In genomic region chr13:105611424-105611823, GRCh38 we compare ENCODE assay signal across 15 cellular contexts.
DNase-seq lines count a peak whose midpoint lies in the region; ATAC-seq, FAIRE-seq and TF ChIP-seq lines count a peak whose summit lies in the region.
"Had no signal": no experiment of that assay in that cellular context is flagged by ENCODE, and none has a peak within 500 bp of the region (broad histone marks: within the 10 kb centered on the region; RNA-seq: fewer than 3 reads in every experiment).

No MANE protein-coding gene starts in this region.

- H3K4me1 ChIP-seq in A549 (peaks cover 11% of the 10 kb centered on the region; the same call in 2 of the 3 replicates), endothelial cell of umbilical vein (ENCODE audit: control insufficient read depth, extremely low read depth, insufficient read depth, low read length) (no peaks in the 10 kb centered on the region), mesenchymal stem cell (ENCODE audit: control insufficient read depth, insufficient read depth, low read depth, low read length) (peaks cover 2% of the 10 kb centered on the region), HepG2 (ENCODE audit: insufficient read depth, low read length) (no peaks in the 10 kb centered on the region)
- H3K4me1 ChIP-seq: spleen had no signal

- no peak overlapping the region for H2BK12ac ChIP-seq in mesenchymal stem cell (ENCODE audit: low read length in 2 of 2)

- no peak overlapping the region for H3K9ac ChIP-seq in endothelial cell of umbilical vein (replicated peaks; ENCODE audit: extremely low read depth, insufficient read depth, low read length)
- H3K9ac ChIP-seq in mesenchymal stem cell (ENCODE audit: low read length): no peak overlapping the region
- H3K9ac ChIP-seq in HepG2 (ENCODE audit: insufficient read depth, low read depth, low read length): no peak overlapping the region

- dilution Hi-C loops in endothelial cell of umbilical vein (cut with MboI; ENCODE audit: extremely low pct_ligation_motif_present, low sequenced_read_pairs): no loop called here

- TF ChIP-seq RAD21 in A549 (conservative IDR thresholded peaks at IDR 0.05 in 1 of 2, IDR thresholded peaks at IDR 0.05 in 1 of 2): no peak
- TF ChIP-seq RAD21 in HepG2 (CRISPR knock-in tag; IDR thresholded peaks at IDR 0.05): no peak

- H3K4me2 ChIP-seq in A549 (peak overlapping the region; percentile 44), endothelial cell of umbilical vein (ENCODE audit: insufficient read depth, low read length) (no peak overlapping the region), mesenchymal stem cell (ENCODE audit: low read length, poor library complexity, severe bottlenecking) (peak overlapping the region; percentile 39), HepG2 (ENCODE audit: low read depth, low read length) (no peak overlapping the region)

- TF ChIP-seq CTCF in A549 (IDR thresholded peaks at IDR 0.05) (no peak), endothelial cell of umbilical vein (IDR thresholded peaks at IDR 0.05; ENCODE audit: extremely low read depth in 1 of 2, insufficient read depth in 1 of 2, low read depth in 1 of 2, low read length in 2 of 2) (no peak), HepG2 (CRISPR knock-in tag; IDR thresholded peaks at IDR 0.05) (no peak)

- ATAC-seq in A549 (no peak), HepG2 (no peak), GM21723 (IDR thresholded peaks at IDR 0.05; ENCODE audit: unreplicated experiment) (no peak)
- ATAC-seq: natural killer cell treated with Interleukin-12 subunit alpha and Interleukin-12 subunit beta and Interleukin-15 and Interleukin-18, amount 100 ng/mL, for 72 hours had no signal

- H3K27me3 ChIP-seq in endothelial cell of umbilical vein (ENCODE audit: control insufficient read depth in 2 of 2, insufficient read depth in 2 of 2, low read length in 2 of 2): no peaks in the 10 kb centered on the region
- H3K27me3 ChIP-seq in mesenchymal stem cell (ENCODE audit: control insufficient read depth in 1 of 2, insufficient read depth in 1 of 2, low read length in 2 of 2): no peaks in the 10 kb centered on the region
- no peaks in the 10 kb centered on the region for H3K27me3 ChIP-seq in HepG2 (ENCODE audit: control insufficient read depth in 1 of 2, insufficient read depth in 2 of 2, low read length in 2 of 2)
- H3K27me3 ChIP-seq: spleen, tibial artery had no signal

- no peak overlapping the region for H3K4ac ChIP-seq in mesenchymal stem cell (ENCODE audit: low read depth in 1 of 2, low read length in 2 of 2)

- H4K91ac ChIP-seq in mesenchymal stem cell (ENCODE audit: low read length): no peak overlapping the region

- no peak overlapping the region for H3K23ac ChIP-seq in mesenchymal stem cell (ENCODE audit: low read length in 2 of 2)

- in situ Hi-C loops in HepG2 (cut with HindIII; ENCODE audit: extremely low pct_ligation_motif_present, low pct_unique_long_range_greater_than_20kb): no loop called here

- POLR2A ChIA-PET in A549 (lab: Yijun Ruan, JAX) (no interaction called here), endothelial cell of umbilical vein (lab: Charles Lee) (no interaction called here), HepG2 (lab: Yijun Ruan, JAX) (no interaction called here)

- H2BK120ac ChIP-seq in mesenchymal stem cell (ENCODE audit: low read depth, low read length): no peak overlapping the region

- no TSS peak for BruUV-seq in endothelial cell of umbilical vein (replicated peaks; lab: Mats Ljungman, UMichigan)
- BruUV-seq in HepG2 (replicated peaks; lab: Mats Ljungman, UMichigan): no TSS peak

- no peak overlapping the region for H2BK15ac ChIP-seq in mesenchymal stem cell (ENCODE audit: low read depth, poor library complexity, severe bottlenecking)

- no peak overlapping the region for H3K18ac ChIP-seq in mesenchymal stem cell (ENCODE audit: low read depth in 1 of 2, low read length in 2 of 2)

- no peaks in the 10 kb centered on the region for H3K79me1 ChIP-seq in mesenchymal stem cell (replicated peaks; ENCODE audit: low read length, poor library complexity, severe bottlenecking)

- H2AFZ ChIP-seq in endothelial cell of umbilical vein (ENCODE audit: low read depth, low read length) (no peak overlapping the region), mesenchymal stem cell (ENCODE audit: low read depth, low read length) (no peak overlapping the region), HepG2 (ENCODE audit: low read length) (no peak overlapping the region)

- TF ChIP-seq EP300 in A549 (IDR thresholded peaks at IDR 0.05) (no peak), HepG2 (IDR thresholded peaks at IDR 0.05; ENCODE audit: low read depth in 2 of 2, low read length in 2 of 2) (no peak), HepG2 (CRISPR knock-in tag; IDR thresholded peaks at IDR 0.05; ENCODE audit: borderline replicate concordance) (no peak)

- no peaks in the 10 kb centered on the region for H3K79me2 ChIP-seq in endothelial cell of umbilical vein (ENCODE audit: control insufficient read depth, insufficient read depth, low read length)
- H3K79me2 ChIP-seq in HepG2 (ENCODE audit: insufficient read depth, low read length): no peaks in the 10 kb centered on the region

- H3K14ac ChIP-seq in mesenchymal stem cell (ENCODE audit: low read length in 2 of 2): no peak overlapping the region

- CTCF ChIA-PET in A549 (lab: Yijun Ruan, JAX) (interaction anchor here (0.7 kb wide), 1 partner anchor 491 kb away, joined by 3 read pairs; no protein-coding TSS in a partner anchor), endothelial cell of umbilical vein (lab: Charles Lee) (interaction anchor here (1.2 kb wide), 1 partner anchor 110 kb away, joined by 3 read pairs; no protein-coding TSS in a partner anchor), HepG2 (lab: Yijun Ruan, JAX; ENCODE audit: low intra/inter-chr PET ratio, low total read pairs) (no interaction called here)

- no peak overlapping the region for H4K8ac ChIP-seq in mesenchymal stem cell (ENCODE audit: low read length)

- DNase-seq in A549 (ENCODE audit: low read depth in 1 of 2, low spot score in 1 of 2) (no peak), M059J (ENCODE audit: low read depth) (peak; percentile 81), endothelial cell of umbilical vein (ENCODE audit: low read depth, low spot score) (peak; percentile 72), mesenchymal stem cell (peak; percentile 38), GM19238 (ENCODE audit: insufficient read length, low spot score) (no peak), HepG2 (ENCODE audit: low spot score) (no peak), NCI-H446 treated with DMSO at 0.1 percent for 48 hours (lab: John Stamatoyannopoulos, UW) (no peak)
- DNase-seq: activated B cell treated with CpG ODN at 0.5 μM for 24 hours; activated T-cell treated with anti-CD3 and anti-CD28 coated beads, Interleukin-2, amount 50 U/mL, for 24 hours; aorta; NCI-H187; spleen; tibial artery had no signal

- no peaks in the 10 kb centered on the region for H3K36me3 ChIP-seq in endothelial cell of umbilical vein (ENCODE audit: control insufficient read depth in 2 of 2, extremely low read depth in 1 of 2, insufficient read depth in 2 of 2, low read length in 2 of 2)
- no peaks in the 10 kb centered on the region for H3K36me3 ChIP-seq in mesenchymal stem cell (ENCODE audit: control insufficient read depth in 1 of 2, insufficient read depth in 2 of 2, low read depth in 1 of 2, low read length in 2 of 2)
- no peaks in the 10 kb centered on the region for H3K36me3 ChIP-seq in HepG2 (replicated peaks in 1 of 2; ENCODE audit: control insufficient read depth in 1 of 2, insufficient read depth in 2 of 2, low read length in 2 of 2)
- H3K36me3 ChIP-seq: spleen, tibial artery had no signal

- TF ChIP-seq POLR2A in A549 (IDR thresholded peaks at IDR 0.05; ENCODE audit: low read length): no peak
- TF ChIP-seq POLR2A in endothelial cell of umbilical vein (IDR thresholded peaks at IDR 0.05; ENCODE audit: low read depth, low read length): no peak
- no peak for TF ChIP-seq POLR2A in HepG2 (IDR thresholded peaks at IDR 0.05; ENCODE audit: insufficient read depth in 1 of 2, low read depth in 2 of 2, low read length in 2 of 2)

- no peak overlapping the region for H3K4me3 ChIP-seq in A549
- H3K4me3 ChIP-seq in endothelial cell of umbilical vein (replicated peaks in 1 of 3; ENCODE audit: insufficient read depth in 1 of 3, low read depth in 1 of 3, low read length in 3 of 3): no peak overlapping the region
- no peak overlapping the region for H3K4me3 ChIP-seq in mesenchymal stem cell (ENCODE audit: insufficient read depth in 1 of 2, low read depth in 1 of 2, low read length in 2 of 2)
- no peak overlapping the region for H3K4me3 ChIP-seq in HepG2 (replicated peaks in 1 of 3; ENCODE audit: insufficient read depth in 1 of 3, low read depth in 2 of 3, low read length in 3 of 3)
- H3K4me3 ChIP-seq: spleen, tibial artery had no signal

- FAIRE-seq in A549 (lab: Jason Lieb, UNC) (no peak), endothelial cell of umbilical vein (lab: Jason Lieb, UNC) (no peak), HepG2 (lab: Jason Lieb, UNC) (no peak)

- no peaks in the 10 kb centered on the region for H3K9me1 ChIP-seq in endothelial cell of umbilical vein (replicated peaks; ENCODE audit: control insufficient read depth, extremely low read depth, insufficient read depth, low read length)

- H2AK5ac ChIP-seq in mesenchymal stem cell (ENCODE audit: low read length, severe bottlenecking): no peak overlapping the region

- H3K9me3 ChIP-seq in A549 (no peaks in the 10 kb centered on the region), endothelial cell of umbilical vein (replicated peaks; ENCODE audit: control insufficient read depth, insufficient read depth, low read length) (no peaks in the 10 kb centered on the region), mesenchymal stem cell (ENCODE audit: control insufficient read depth, low read length) (no peaks in the 10 kb centered on the region), HepG2 (ENCODE audit: low read length) (peaks cover 22% of the 10 kb centered on the region; the same call in 1 of the 2 replicates)
- H3K9me3 ChIP-seq: tibial artery had no signal

- H2BK5ac ChIP-seq in mesenchymal stem cell (ENCODE audit: low read depth, low read length, poor library complexity, severe bottlenecking): no peak overlapping the region

- WGBS in A549 (ENCODE audit: missing lambda C conversion rate): 5% methylated on average over 5 of the region's 5 CpGs
- WGBS in mesenchymal stem cell: 14% methylated on average over 4 of the region's 5 CpGs
- 4% methylated on average over 5 of the region's 5 CpGs for WGBS in HepG2 (ENCODE audit: low lambda C conversion rate)

- H3K27ac ChIP-seq in A549 (no peak overlapping the region), endothelial cell of umbilical vein (ENCODE audit: insufficient read depth, low read depth, low read length) (no peak overlapping the region), mesenchymal stem cell (ENCODE audit: low read length, poor library complexity, severe bottlenecking) (no peak overlapping the region), HepG2 (ENCODE audit: extremely low read length, insufficient read depth, low read length) (no peak overlapping the region)
- H3K27ac ChIP-seq: spleen, tibial artery had no signal

- intact Hi-C loops in endothelial cell of umbilical vein (cut with micrococcal nuclease): loop anchor here (10.0 kb wide), 1 partner anchor 923 kb away; the partner anchor contains the start of gene EFNB2
- intact Hi-C loops in HepG2 (cut with micrococcal nuclease; ENCODE audit: unreplicated experiment): no loop called here

- H4K20me1 ChIP-seq in endothelial cell of umbilical vein (replicated peaks; ENCODE audit: control insufficient read depth, extremely low read depth, insufficient read depth, low read length) (no peaks in the 10 kb centered on the region), HepG2 (ENCODE audit: insufficient read depth, low read length) (no peaks in the 10 kb centered on the region)

Comparison
In these comparisons a context has a peak if more than half of its experiments do, and no peak if none do; other contexts are left out.
1. DNase-seq: peak in M059J (single experiment), endothelial cell of umbilical vein (single experiment) and mesenchymal stem cell (single experiment); none in A549 (0 of 2), GM19238 (single experiment), HepG2 (single experiment) and NCI-H446 treated with DMSO at 0.1 percent for 48 hours (single experiment).
2. H3K4me2 ChIP-seq: peak in A549 (single experiment) and mesenchymal stem cell (single experiment); none in endothelial cell of umbilical vein (single experiment) and HepG2 (single experiment).